Comparison of ENCODE assay signal across 12 cellular contexts in the genomic region with DNA sequence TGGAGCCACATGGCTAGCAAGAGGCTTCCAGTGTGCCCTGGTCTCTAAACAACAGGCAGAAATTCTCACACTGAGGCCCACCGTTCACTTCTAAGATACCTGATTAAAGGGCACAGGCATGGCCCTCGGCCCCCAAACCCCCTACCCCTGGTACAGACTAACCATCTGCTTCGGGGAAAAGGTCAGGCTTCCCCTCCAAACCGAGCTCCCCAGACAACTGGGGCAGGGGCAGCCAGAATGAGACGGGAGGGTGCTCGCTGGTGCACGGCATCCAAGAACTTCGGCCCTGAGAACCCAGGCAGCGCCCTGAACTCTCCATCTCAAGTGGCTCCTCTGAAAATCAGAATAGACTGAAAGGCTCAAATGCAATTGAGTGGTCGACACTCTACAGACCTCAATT. TPM values are rescaled to one million over a fixed set of nuclear protein-coding genes. Genes with fewer than 3 reads are reported as not detected.
DNase-seq lines count a peak whose midpoint lies in the region; ATAC-seq and TF ChIP-seq lines count a peak whose summit lies in the region.
"Had no signal": no experiment of that assay in that cellular context is flagged by ENCODE, and none has a peak within 500 bp of the region (broad histone marks: within the 10 kb centered on the region; RNA-seq: fewer than 3 reads in every experiment).

No MANE protein-coding gene starts in this region.

- WGBS in trophoblast cell (ENCODE audit: extremely low coverage, insufficient coverage, insufficient read length): no CpG with 5 or more reads among the region's 10 CpGs

- peaks cover 0 to 41% (median 8%) of the 10 kb centered on the region in 3 donors for H3K36me3 Mint-ChIP-seq in CD8-positive, alpha-beta memory T cell
- H3K36me3 Mint-ChIP-seq in activated naive CD8-positive, alpha-beta T cell treated with anti-CD3 and anti-CD28 coated beads for 36 hours: peaks cover 64% of the 10 kb centered on the region

- H3K4me2 ChIP-seq in trophoblast cell (ENCODE audit: low read length): no peak overlapping the region

- peaks cover 37% of the 10 kb centered on the region for H3K79me2 ChIP-seq in trophoblast cell (ENCODE audit: control insufficient read depth, insufficient read depth, low read length, poor library complexity)

- no peak overlapping the region for H4K91ac ChIP-seq in trophoblast cell (ENCODE audit: low read depth, low read length)

- no peaks in the 10 kb centered on the region for H3K27me3 ChIP-seq in CD8-positive, alpha-beta memory T cell (ENCODE audit: insufficient read depth, low read length, poor library complexity, severe bottlenecking)
- H3K27me3 ChIP-seq in HL-60 (ENCODE audit: insufficient read depth, poor library complexity, severe bottlenecking): no peaks in the 10 kb centered on the region
- no peaks in the 10 kb centered on the region for H3K27me3 ChIP-seq in trophoblast cell (ENCODE audit: insufficient read depth, low read length)
- H3K27me3 ChIP-seq: foreskin keratinocyte, left lung had no signal

- H3K79me1 ChIP-seq in trophoblast cell (ENCODE audit: low read length): peaks cover 3% of the 10 kb centered on the region

- no peak overlapping the region for H2AK5ac ChIP-seq in trophoblast cell (ENCODE audit: low read length)

- peaks cover 71 to 90% (median 76%) of the 10 kb centered on the region in 3 donors for H3K4me1 Mint-ChIP-seq in CD8-positive, alpha-beta memory T cell
- H3K4me1 Mint-ChIP-seq in activated naive CD8-positive, alpha-beta T cell treated with anti-CD3 and anti-CD28 coated beads for 36 hours: peaks cover 61% of the 10 kb centered on the region

- POLR2A ChIA-PET in CD8-positive, alpha-beta memory T cell (lab: Charles Lee): interaction anchor here (0.9 to 4.7 kb wide), 9 partner anchors 25 to 401 kb away, joined by 3 to 21 read pairs (median 5); a partner anchor contains a TSS

- no peak for DNase-seq in CD8-positive, alpha-beta memory T cell
- peak in 1 of 2 experiments; percentile 25 for DNase-seq in HL-60 (ENCODE audit: low read depth in 1 of 2, low spot score in 1 of 2)
- DNase-seq in activated naive CD8-positive, alpha-beta T cell treated with anti-CD3 and anti-CD28 coated beads for 36 hours: no peak
- no peak for DNase-seq in trophoblast cell
- DNase-seq in cerebellar nuclear complex (lab: John Stamatoyannopoulos, UW): no peak
- DNase-seq in stimulated activated CD8-positive, alpha-beta memory T cell treated with anti-CD3 and anti-CD28 coated beads, Interleukin-4, amount 100 ng/mL, for 48 hours: no peak
- DNase-seq: cortex of kidney, foreskin keratinocyte, T1000 had no signal

- H3K4me1 ChIP-seq in CD8-positive, alpha-beta memory T cell (ENCODE audit: insufficient read depth, low read length): peaks cover 88% of the 10 kb centered on the region
- H3K4me1 ChIP-seq in trophoblast cell (ENCODE audit: control insufficient read depth in 1 of 2, insufficient read depth in 2 of 2, low read length in 2 of 2): peaks cover 45 to 54% of the 10 kb centered on the region in 2 experiments

- H2AFZ ChIP-seq in trophoblast cell (ENCODE audit: insufficient read depth, low read length, poor library complexity): no peak overlapping the region

- H2BK12ac ChIP-seq in trophoblast cell (ENCODE audit: low read length): no peak overlapping the region

- no peak overlapping the region for H2BK5ac ChIP-seq in trophoblast cell (ENCODE audit: low read depth, low read length, poor library complexity)

- H4K12ac ChIP-seq in trophoblast cell (ENCODE audit: low read depth, low read length): no peak overlapping the region

- H3K27ac ChIP-seq in CD8-positive, alpha-beta memory T cell (ENCODE audit: low read depth, low read length): peak overlapping the region; percentile 83
- H3K27ac ChIP-seq in HL-60 (replicated peaks): peak overlapping the region; percentile 98
- no peak overlapping the region for H3K27ac ChIP-seq in trophoblast cell (ENCODE audit: low read depth, low read length)
- H3K27ac ChIP-seq: foreskin keratinocyte had no signal

- H3K9me3 Mint-ChIP-seq in CD8-positive, alpha-beta memory T cell: no peaks in the 10 kb centered on the region
- no peaks in the 10 kb centered on the region for H3K9me3 Mint-ChIP-seq in activated naive CD8-positive, alpha-beta T cell treated with anti-CD3 and anti-CD28 coated beads for 36 hours

- no peaks in the 10 kb centered on the region for H3K36me3 ChIP-seq in CD8-positive, alpha-beta memory T cell (ENCODE audit: insufficient read depth, low read length)
- peaks cover 0 to 7% of the 10 kb centered on the region in 2 experiments for H3K36me3 ChIP-seq in trophoblast cell (ENCODE audit: control insufficient read depth in 1 of 2, insufficient read depth in 2 of 2, low read length in 2 of 2)

- peaks cover 0 to 3% of the 10 kb centered on the region in 2 donors for H3K27me3 Mint-ChIP-seq in CD8-positive, alpha-beta memory T cell
- no peaks in the 10 kb centered on the region for H3K27me3 Mint-ChIP-seq in activated naive CD8-positive, alpha-beta T cell treated with anti-CD3 and anti-CD28 coated beads for 36 hours

- H4K8ac ChIP-seq in trophoblast cell (ENCODE audit: low read depth, low read length): no peak overlapping the region

- no peak overlapping the region for H2BK120ac ChIP-seq in trophoblast cell (ENCODE audit: insufficient read depth, low read length, poor library complexity)

- H3K9ac ChIP-seq in trophoblast cell (ENCODE audit: low read length): no peak overlapping the region

- no peak overlapping the region for H3K23ac ChIP-seq in trophoblast cell (ENCODE audit: low read length)

- no peaks in the 10 kb centered on the region for H3K9me3 ChIP-seq in CD8-positive, alpha-beta memory T cell (ENCODE audit: low read length)
- no peaks in the 10 kb centered on the region for H3K9me3 ChIP-seq in trophoblast cell (ENCODE audit: insufficient read depth, low read depth, low read length)
- H3K9me3 ChIP-seq: left lung had no signal

- H3K14ac ChIP-seq in trophoblast cell (ENCODE audit: low read length): no peak overlapping the region

- peak overlapping the region; percentile 95 to 100 (median 98) for H3K27ac Mint-ChIP-seq in CD8-positive, alpha-beta memory T cell
- peak overlapping the region; percentile 98 for H3K27ac Mint-ChIP-seq in activated naive CD8-positive, alpha-beta T cell treated with anti-CD3 and anti-CD28 coated beads for 36 hours

- CTCF ChIA-PET in CD8-positive, alpha-beta memory T cell (lab: Charles Lee): interaction anchor here (1.3 to 3.0 kb wide), 6 partner anchors 27 to 214 kb away, joined by 3 to 16 read pairs (median 7); a partner anchor contains a TSS

- TF ChIP-seq CTCF in HL-60 (IDR thresholded peaks at IDR 0.05; ENCODE audit: insufficient read depth, low read length): no peak

- peak overlapping the region; percentile 42 for H3K4ac ChIP-seq in trophoblast cell (ENCODE audit: low read depth, low read length)

- no peak overlapping the region for H3K18ac ChIP-seq in trophoblast cell (ENCODE audit: low read length)

- ATAC-seq in GM19455 (IDR thresholded peaks at IDR 0.05; ENCODE audit: unreplicated experiment): no peak
- ATAC-seq: foreskin keratinocyte, left lung had no signal

- H3K4me3 Mint-ChIP-seq in CD8-positive, alpha-beta memory T cell: peak overlapping the region; percentile 95 to 98 (median 98)
- H3K4me3 Mint-ChIP-seq in activated naive CD8-positive, alpha-beta T cell treated with anti-CD3 and anti-CD28 coated beads for 36 hours: peak overlapping the region; percentile 100

- H3K4me3 ChIP-seq in CD8-positive, alpha-beta memory T cell (ENCODE audit: low read length): peak overlapping the region; percentile 89
- H3K4me3 ChIP-seq in HL-60 (replicated peaks; ENCODE audit: insufficient read depth, low read length) (peak overlapping the region; percentile 75), trophoblast cell (ENCODE audit: low read depth, low read length) (no peak overlapping the region)

RNA-seq across cellular contexts. Expression of a gene that starts 5.6 kb away (rescaled TPM):
- total RNA-seq in CD8-positive, alpha-beta memory T cell: 100 to 1,000 TPM; 216 to 225 TPM
- 143 TPM for polyA plus RNA-seq in CD8-positive, alpha-beta memory T cell
- total RNA-seq in activated naive CD8-positive, alpha-beta T cell treated with anti-CD3 and anti-CD28 coated beads for 36 hours: 100 to 1,000 TPM; 226 to 227 TPM
- 46.5 and 48.3 TPM in 2 replicates for polyA plus RNA-seq in trophoblast cell (2013)

RNA-seq across cellular contexts. Expression of a gene that starts 24.7 kb away (rescaled TPM):
- 10 to 100 TPM in 1 of 2 experiments, 1 to 10 TPM in 1; 8.5 to 10.3 TPM for total RNA-seq in CD8-positive, alpha-beta memory T cell
- polyA plus RNA-seq in CD8-positive, alpha-beta memory T cell: 2.9 TPM
- total RNA-seq in activated naive CD8-positive, alpha-beta T cell treated with anti-CD3 and anti-CD28 coated beads for 36 hours: 1 to 10 TPM; 7.3 to 7.9 TPM
- polyA plus RNA-seq in trophoblast cell (2013): 1.2 TPM in 2 replicates

RNA-seq across cellular contexts. Expression of a gene that starts 26.6 kb away (rescaled TPM):
- 10 to 100 TPM; 82.9 to 84.1 TPM for total RNA-seq in CD8-positive, alpha-beta memory T cell
- 46.4 TPM for polyA plus RNA-seq in CD8-positive, alpha-beta memory T cell
- 10 to 100 TPM; 68.0 to 69.7 TPM for total RNA-seq in activated naive CD8-positive, alpha-beta T cell treated with anti-CD3 and anti-CD28 coated beads for 36 hours
- 24.4 TPM in 2 replicates for polyA plus RNA-seq in trophoblast cell (2013)

RNA-seq across cellular contexts. Expression of a gene that starts 30.5 kb away (rescaled TPM):
- total RNA-seq in CD8-positive, alpha-beta memory T cell: 1 to 10 TPM; 4.1 to 5.7 TPM
- polyA plus RNA-seq in CD8-positive, alpha-beta memory T cell: 0.82 TPM
- 1 to 10 TPM; 5.6 to 6.4 TPM for total RNA-seq in activated naive CD8-positive, alpha-beta T cell treated with anti-CD3 and anti-CD28 coated beads for 36 hours
- polyA plus RNA-seq in trophoblast cell (2013): 5.7 and 6.9 TPM in 2 replicates

RNA-seq across cellular contexts. Expression of a gene that starts 44.0 kb away (rescaled TPM):
- total RNA-seq in CD8-positive, alpha-beta memory T cell: not detected
- polyA plus RNA-seq in CD8-positive, alpha-beta memory T cell: not detected
- total RNA-seq in activated naive CD8-positive, alpha-beta T cell treated with anti-CD3 and anti-CD28 coated beads for 36 hours: not detected
- 0.11 TPM in 2 replicates for polyA plus RNA-seq in trophoblast cell (2013)
- total RNA-seq: temporal lobe had no signal
